9 cellular contexts compared by ENCODE assay signal in genomic region chr20:50029697-50030428, GRCh38. TPM values are rescaled to one million over a fixed set of nuclear protein-coding genes. Genes with fewer than 3 reads are reported as not detected.
DNase-seq lines count a peak whose midpoint lies in the region; ATAC-seq, FAIRE-seq and TF ChIP-seq lines count a peak whose summit lies in the region.
"Had no signal": no experiment of that assay in that cellular context is flagged by ENCODE, and none has a peak within 500 bp of the region (broad histone marks: within the 10 kb centered on the region; RNA-seq: fewer than 3 reads in every experiment).

No MANE protein-coding gene starts in this region.

- H3K9ac ChIP-seq in endodermal cell (ENCODE audit: extremely low read depth, low read length, poor library complexity, severe bottlenecking), result no peak overlapping the region

- 87 to 89% methylated on average over 2 to 18 of the region's 19 CpGs for WGBS in endodermal cell (ENCODE audit: insufficient coverage in 1 of 2, insufficient read length in 1 of 2), 2 experiments
- WGBS in small intestine, 3 donors, result 62 to 68% (median 64%) methylated on average over 18 to 19 of the region's 19 CpGs

- no peaks in the 10 kb centered on the region for H3K27me3 ChIP-seq in endodermal cell (ENCODE audit: control insufficient read depth, insufficient read depth, low read length, poor library complexity, severe bottlenecking)
- no peaks in the 10 kb centered on the region for H3K27me3 ChIP-seq in small intestine (ENCODE audit: control insufficient read depth in 2 of 2, insufficient read depth in 2 of 2, low read length in 2 of 2)

- peaks cover 6% of the 10 kb centered on the region for H3K4me1 Mint-ChIP-seq in endodermal cell
- H3K4me1 Mint-ChIP-seq in natural killer cell, result peaks cover 0 to 5% of the 10 kb centered on the region in 2 donors

- no peak overlapping the region for H3K4me3 Mint-ChIP-seq in endodermal cell
- H3K4me3 Mint-ChIP-seq in natural killer cell, result no peak overlapping the region
- H3K4me3 Mint-ChIP-seq: T-helper 2 cell treated with Interferon-gamma antibody and Interleukin-4, amounts not matched to agents 5 μg/mL and 100 μg/mL, for 36 hours had no signal

- no peaks in the 10 kb centered on the region for H3K27me3 Mint-ChIP-seq in endodermal cell (ENCODE audit: insufficient read depth)
- peaks cover 0 to 8% of the 10 kb centered on the region in 2 donors for H3K27me3 Mint-ChIP-seq in natural killer cell (ENCODE audit: low read depth in 2 of 2)

- H3K9me3 ChIP-seq in endodermal cell (ENCODE audit: control insufficient read depth, low read length) (no peaks in the 10 kb centered on the region), small intestine (ENCODE audit: control insufficient read depth, low read depth) (no peaks in the 10 kb centered on the region)

- DNase-seq in AG08396 (ENCODE audit: low spot score) (peak; percentile 90), NB4 (ENCODE audit: low read depth) (peak; percentile 65), endodermal cell (peak; percentile 46), natural killer cell (no peak), NCI-H524 (lab: John Stamatoyannopoulos, UW) (no peak), GM20000 (ENCODE audit: low spot score) (no peak), small intestine (no peak)
- DNase-seq in activated effector memory CD4-positive, alpha-beta T cell treated with anti-CD3 and anti-CD28 coated beads, Interleukin-2, amount 50 U/mL, for 16 hours, result no peak

- H3K27ac Mint-ChIP-seq in endodermal cell (peak overlapping the region; percentile 79), natural killer cell (no peak overlapping the region)
- H3K27ac Mint-ChIP-seq: T-helper 2 cell treated with Interferon-gamma antibody and Interleukin-4, amounts not matched to agents 5 μg/mL and 100 μg/mL, for 36 hours had no signal

- H3K4me1 ChIP-seq in endodermal cell (ENCODE audit: control insufficient read depth, insufficient read depth, low read length), result no peaks in the 10 kb centered on the region
- H3K4me1 ChIP-seq in small intestine (ENCODE audit: control insufficient read depth in 2 of 2, insufficient read depth in 1 of 2, low read depth in 1 of 2, low read length in 1 of 2), result no peaks in the 10 kb centered on the region

- H3K36me3 Mint-ChIP-seq in endodermal cell (ENCODE audit: low read depth) (no peaks in the 10 kb centered on the region), natural killer cell (no peaks in the 10 kb centered on the region)

- H3K9me3 Mint-ChIP-seq in endodermal cell (no peaks in the 10 kb centered on the region), natural killer cell (no peaks in the 10 kb centered on the region)
- H3K9me3 Mint-ChIP-seq: T-helper 2 cell treated with Interferon-gamma antibody and Interleukin-4, amounts not matched to agents 5 μg/mL and 100 μg/mL, for 36 hours had no signal

- H3K4me3 ChIP-seq in NB4 (ENCODE audit: low read depth, low read length) (no peak overlapping the region), endodermal cell (ENCODE audit: low read length) (no peak overlapping the region), small intestine (ENCODE audit: low read depth in 1 of 2, low read length in 2 of 2) (no peak overlapping the region)

- H3K36me3 ChIP-seq in endodermal cell (ENCODE audit: control insufficient read depth, insufficient read depth, low read length) (no peaks in the 10 kb centered on the region), small intestine (ENCODE audit: control insufficient read depth in 2 of 2, insufficient read depth in 2 of 2, low read length in 2 of 2) (no peaks in the 10 kb centered on the region)

- TF ChIP-seq POLR2A in NB4 (IDR thresholded peaks at IDR 0.05; ENCODE audit: extremely low read depth, insufficient read length), result no peak

- intact Hi-C loops in natural killer cell (cut with micrococcal nuclease), result no loop called here

- peak in 2 of 3 donors; percentile 17 to 55 for ATAC-seq in natural killer cell

- H3K27ac ChIP-seq in endodermal cell (ENCODE audit: low read depth, low read length), result no peak overlapping the region
- H3K27ac ChIP-seq in small intestine (ENCODE audit: low read depth in 1 of 2, low read length in 1 of 2), result peak overlapping the region in 1 of 2 donors; percentile 25

- TF ChIP-seq CTCF in NB4 (IDR thresholded peaks at IDR 0.05; ENCODE audit: low read depth, low read length) (no peak), endodermal cell (conservative IDR thresholded peaks at IDR 0.05) (no peak), natural killer cell (IDR thresholded peaks at IDR 0.05) (no peak), GM20000 (IDR thresholded peaks at IDR 0.05; ENCODE audit: extremely low read depth, missing control alignments) (no peak)

- FAIRE-seq in small intestine (lab: Jason Lieb, UNC), result no peak

RNA-seq across cellular contexts. Expression of gene SNAI1, which starts 47.1 kb away (rescaled TPM):
- total RNA-seq in endodermal cell (10 to 100 TPM; 10.6 to 13.1 TPM), natural killer cell (1 to 10 TPM; 1.5 to 2.4 (median 2.1) TPM)
- 8.0 TPM for polyA plus RNA-seq in endodermal cell (2013, experiment 1 of 2)
- 8.3 TPM for polyA plus RNA-seq in endodermal cell (2013, experiment 2 of 2)
- polyA plus RNA-seq in small intestine, result 1 to 10 TPM in 2 of 3 donors, not detected in 1; 1.1 to 6.9 TPM

Comparison
In these comparisons a context has a peak if more than half of its experiments do, and no peak if none do; other contexts are left out.
1. DNase-seq: peak in AG08396 (single experiment), NB4 (single experiment) and endodermal cell (single experiment); none in natural killer cell (single experiment), NCI-H524 (0 of 2), GM20000 (single experiment), activated effector memory CD4-positive, alpha-beta T cell treated with anti-CD3 and anti-CD28 coated beads, Interleukin-2, amount 50 U/mL, for 16 hours (single experiment) and small intestine (single experiment).